In genomic region chr1:12208764-12209494, GRCh38 we compare ENCODE assay signal across 8 cellular contexts. TPM values are rescaled to one million over a fixed set of nuclear protein-coding genes. Genes with fewer than 3 reads are reported as not detected.
DNase-seq lines count a peak whose midpoint lies in the region; ATAC-seq lines count a peak whose summit lies in the region.

No MANE protein-coding gene starts in this region.

- DNase-seq in DMS79 (lab: John Stamatoyannopoulos, UW) (peak; percentile 63), NK-92 (lab: John Stamatoyannopoulos, UW; ENCODE audit: unreplicated experiment) (peak; percentile 42), ecto neural progenitor cell (ENCODE audit: low spot score) (peak; percentile 93), memory B cell (ENCODE audit: low spot score in 2 of 2) (peak; percentile 85 to 93)
- DNase-seq in activated CD8-positive, alpha-beta T cell treated with anti-CD3 and anti-CD28 coated beads, Interleukin-2, amount 10 ng/mL, durations not matched to agents 7 days and 5 days = peak; percentile 88
- peak; percentile 75 for DNase-seq in stimulated activated CD8-positive, alpha-beta memory T cell treated with anti-CD3 and anti-CD28 coated beads, Interleukin-15, amount 100 ng/mL, for 24 hours (ENCODE audit: low read depth)

- POLR2A ChIA-PET in activated CD8-positive, alpha-beta T cell treated with anti-CD3 and anti-CD28 coated beads, Interleukin-2, amount 10 ng/mL, durations not matched to agents 7 days and 5 days (lab: Charles Lee) = interaction anchor here (2.0 kb wide), 1 partner anchor 84 kb away, joined by 8 read pairs; no protein-coding TSS in a partner anchor

- no peaks in the 10 kb centered on the region for H3K9me3 Mint-ChIP-seq in activated CD8-positive, alpha-beta T cell treated with anti-CD3 and anti-CD28 coated beads, Interleukin-2, amount 10 ng/mL, durations not matched to agents 7 days and 5 days (ENCODE audit: insufficient read depth)
- no peaks in the 10 kb centered on the region for H3K9me3 Mint-ChIP-seq in memory B cell

- peaks cover 2% of the 10 kb centered on the region for H3K27me3 Mint-ChIP-seq in activated CD8-positive, alpha-beta T cell treated with anti-CD3 and anti-CD28 coated beads, Interleukin-2, amount 10 ng/mL, durations not matched to agents 7 days and 5 days (ENCODE audit: low read depth)
- peaks cover 1% of the 10 kb centered on the region for H3K27me3 Mint-ChIP-seq in memory B cell

- H3K36me3 Mint-ChIP-seq in activated CD8-positive, alpha-beta T cell treated with anti-CD3 and anti-CD28 coated beads, Interleukin-2, amount 10 ng/mL, durations not matched to agents 7 days and 5 days (ENCODE audit: low read depth) = peaks cover 49% of the 10 kb centered on the region
- H3K36me3 Mint-ChIP-seq in memory B cell = peaks cover 6% of the 10 kb centered on the region

- peaks cover 63% of the 10 kb centered on the region for H3K4me1 Mint-ChIP-seq in activated CD8-positive, alpha-beta T cell treated with anti-CD3 and anti-CD28 coated beads, Interleukin-2, amount 10 ng/mL, durations not matched to agents 7 days and 5 days (ENCODE audit: low read depth)
- H3K4me1 Mint-ChIP-seq in memory B cell = peaks cover 53% of the 10 kb centered on the region

- CTCF ChIA-PET in activated CD8-positive, alpha-beta T cell treated with anti-CD3 and anti-CD28 coated beads, Interleukin-2, amount 10 ng/mL, durations not matched to agents 7 days and 5 days (lab: Charles Lee) = interaction anchor here (0.6 to 13.5 kb wide), 12 partner anchors 9 to 95 kb away, joined by 3 to 369 read pairs (median 4); no protein-coding TSS in a partner anchor

- H3K4me3 Mint-ChIP-seq in activated CD8-positive, alpha-beta T cell treated with anti-CD3 and anti-CD28 coated beads, Interleukin-2, amount 10 ng/mL, durations not matched to agents 7 days and 5 days = no peak overlapping the region
- peak overlapping the region; percentile 2 for H3K4me3 Mint-ChIP-seq in memory B cell

- ATAC-seq in HG03095 (IDR thresholded peaks at IDR 0.05; ENCODE audit: unreplicated experiment) = peak; percentile 50
- ATAC-seq in activated CD8-positive, alpha-beta T cell treated with anti-CD3 and anti-CD28 coated beads, Interleukin-2, amount 10 ng/mL, durations not matched to agents 7 days and 5 days = peak; percentile 76
- peak; percentile 57 for ATAC-seq in memory B cell (ENCODE audit: low read depth)
- ATAC-seq in HG03565 (IDR thresholded peaks at IDR 0.05; ENCODE audit: unreplicated experiment) = no peak

- peak overlapping the region; percentile 78 for H3K27ac Mint-ChIP-seq in activated CD8-positive, alpha-beta T cell treated with anti-CD3 and anti-CD28 coated beads, Interleukin-2, amount 10 ng/mL, durations not matched to agents 7 days and 5 days
- H3K27ac Mint-ChIP-seq in memory B cell = peak overlapping the region; percentile 62

RNA-seq across cellular contexts. Expression of gene VPS13D, which starts 20.9 kb away (rescaled TPM):
- total RNA-seq in activated CD8-positive, alpha-beta T cell treated with anti-CD3 and anti-CD28 coated beads, Interleukin-2, amount 10 ng/mL, durations not matched to agents 7 days and 5 days = 10 to 100 TPM; 32.5 to 39.9 TPM

RNA-seq across cellular contexts. Expression of gene TNFRSF1B, which starts 42.1 kb away (rescaled TPM):
- 100 to 1,000 TPM; 274 to 284 TPM for total RNA-seq in activated CD8-positive, alpha-beta T cell treated with anti-CD3 and anti-CD28 coated beads, Interleukin-2, amount 10 ng/mL, durations not matched to agents 7 days and 5 days

Comparison
In these comparisons a context has a peak if more than half of its experiments do, and no peak if none do; other contexts are left out.
1. DNase-seq: peak in every context shown above with its lines; median percentile 93 in ecto neural progenitor cell; 89 in memory B cell; 88 in activated CD8-positive, alpha-beta T cell treated with anti-CD3 and anti-CD28 coated beads, Interleukin-2, amount 10 ng/mL, durations not matched to agents 7 days and 5 days; 75 in stimulated activated CD8-positive, alpha-beta memory T cell treated with anti-CD3 and anti-CD28 coated beads, Interleukin-15, amount 100 ng/mL, for 24 hours; 63 in DMS79; 42 in NK-92.